Comparison of ENCODE assay signal across 16 cellular contexts in genomic region chr6:143401636-143402370, GRCh38. TPM values are rescaled to one million over a fixed set of nuclear protein-coding genes. Genes with fewer than 3 reads are reported as not detected.
DNase-seq lines count a peak whose midpoint lies in the region; ATAC-seq and TF ChIP-seq lines count a peak whose summit lies in the region.
"Had no signal": no experiment of that assay in that cellular context is flagged by ENCODE, and none has a peak within 500 bp of the region (broad histone marks: within the 10 kb centered on the region; RNA-seq: fewer than 3 reads in every experiment).

No MANE protein-coding gene starts in this region.

- H3K27me3 ChIP-seq in Loucy (ENCODE audit: insufficient read depth, low read length, poor library complexity, severe bottlenecking) (no peaks in the 10 kb centered on the region), ascending aorta (no peaks in the 10 kb centered on the region), foreskin keratinocyte (no peaks in the 10 kb centered on the region)
- H3K27me3 ChIP-seq: SJCRH30 had no signal

- peaks cover 17% of the 10 kb centered on the region for H3K4me1 ChIP-seq in Loucy (ENCODE audit: insufficient read depth, low read length, poor library complexity, severe bottlenecking)
- H3K4me1 ChIP-seq in ascending aorta: peaks cover 11 to 50% of the 10 kb centered on the region in 2 donors
- H3K4me1 ChIP-seq in foreskin keratinocyte: peaks cover 45% of the 10 kb centered on the region

- no peak overlapping the region for H3K9ac ChIP-seq in Loucy (ENCODE audit: low read depth, low read length, poor library complexity, severe bottlenecking)

- no peaks in the 10 kb centered on the region for H3K79me2 ChIP-seq in Loucy (ENCODE audit: insufficient read depth, low read length)

- H3K9me3 ChIP-seq in Loucy (ENCODE audit: insufficient read depth, low read depth, low read length) (no peaks in the 10 kb centered on the region), ascending aorta (no peaks in the 10 kb centered on the region)
- H3K9me3 ChIP-seq: SJCRH30 had no signal

- intact Hi-C loops in ascending aorta (cut with DNase I): loop anchor here (10.0 kb wide), 1 partner anchor 283 kb away; no protein-coding TSS in a partner anchor

- no peak overlapping the region for H3K4me3 ChIP-seq in Loucy (ENCODE audit: low read length, poor library complexity, severe bottlenecking)
- no peak overlapping the region for H3K4me3 ChIP-seq in ascending aorta
- H3K4me3 ChIP-seq: SJCRH30 had no signal

- no peak for ATAC-seq in foreskin keratinocyte
- no peak for ATAC-seq in GM19351 (IDR thresholded peaks at IDR 0.05; ENCODE audit: unreplicated experiment)

- H3K27ac ChIP-seq in ascending aorta (peak overlapping the region; percentile 63 to 64), foreskin keratinocyte (peak overlapping the region; percentile 32)
- H3K27ac ChIP-seq: SJCRH30 had no signal

- TF ChIP-seq CTCF in Loucy (conservative IDR thresholded peaks at IDR 0.05; ENCODE audit: low read length): no peak
- no peak for TF ChIP-seq CTCF in ascending aorta (IDR thresholded peaks at IDR 0.05)
- TF ChIP-seq CTCF in foreskin keratinocyte (conservative IDR thresholded peaks at IDR 0.05): no peak

- H4K20me1 ChIP-seq in Loucy (ENCODE audit: insufficient read depth, low read length, poor library complexity, severe bottlenecking): no peaks in the 10 kb centered on the region

- DNase-seq in ascending aorta (ENCODE audit: low spot score in 2 of 2) (no peak), foreskin keratinocyte (peak in 1 of 2 donors; percentile 72), renal cortical epithelial cell (ENCODE audit: low read depth) (peak; percentile 75), NCI-H2171 treated with DMSO at 0.1 percent for 48 hours (lab: John Stamatoyannopoulos, UW) (no peak), NCI-H226 (no peak), NCI-H146 treated with DMSO at 0.1 percent for 48 hours (lab: John Stamatoyannopoulos, UW; ENCODE audit: unreplicated experiment) (no peak)
- DNase-seq: Calu3; CD4-positive, alpha-beta T cell; DMS53; KBM-7; NCI-H1048; NCI-H1436 treated with DMSO at 0.1 percent for 48 hours; NCI-H69; SJCRH30 had no signal

- no peaks in the 10 kb centered on the region for H3K36me3 ChIP-seq in Loucy (ENCODE audit: insufficient read depth, low read length)
- H3K36me3 ChIP-seq in ascending aorta: no peaks in the 10 kb centered on the region
- H3K36me3 ChIP-seq: SJCRH30 had no signal

- H2AFZ ChIP-seq in Loucy (ENCODE audit: low read length): peak overlapping the region; percentile 49

- H3K4me2 ChIP-seq in Loucy (ENCODE audit: low read depth, low read length, poor library complexity, severe bottlenecking): peak overlapping the region; percentile 54

- H3F3A ChIP-seq in Loucy (ENCODE audit: low read depth): no peaks in the 10 kb centered on the region

- no peaks in the 10 kb centered on the region for H3K9me2 ChIP-seq in Loucy (replicated peaks; ENCODE audit: low read depth, low read length)

RNA-seq across cellular contexts. Expression of gene ADAT2, which starts 48.7 kb away (rescaled TPM):
- 24.8 TPM for total RNA-seq in ascending aorta
- total RNA-seq in foreskin keratinocyte: 8.8 and 11.9 TPM in 2 replicates
- 4.8 and 6.2 TPM in 2 replicates for polyA plus RNA-seq in foreskin keratinocyte
- 1.7 and 6.9 TPM in 2 replicates for total RNA-seq in renal cortical epithelial cell

RNA-seq across cellular contexts. Expression of gene PEX3, which starts 48.8 kb away (rescaled TPM):
- total RNA-seq in ascending aorta: 0.96 TPM
- total RNA-seq in foreskin keratinocyte: 30.1 and 35.8 TPM in 2 replicates
- 22.5 and 28.0 TPM in 2 replicates for polyA plus RNA-seq in foreskin keratinocyte
- 22.1 and 31.2 TPM in 2 replicates for total RNA-seq in renal cortical epithelial cell

Comparison
In these comparisons a context has a peak if more than half of its experiments do, and no peak if none do; other contexts are left out.
1. RNA of gene PEX3, which starts 48.8 kb away (total RNA-seq): 30.1 to 35.8 TPM in foreskin keratinocyte and 22.1 to 31.2 TPM in renal cortical epithelial cell; 0.96 TPM in ascending aorta (single experiment); every median in the first group is over 10 times any median in the second.